12 cellular contexts compared by ENCODE assay signal in the genomic region with DNA sequence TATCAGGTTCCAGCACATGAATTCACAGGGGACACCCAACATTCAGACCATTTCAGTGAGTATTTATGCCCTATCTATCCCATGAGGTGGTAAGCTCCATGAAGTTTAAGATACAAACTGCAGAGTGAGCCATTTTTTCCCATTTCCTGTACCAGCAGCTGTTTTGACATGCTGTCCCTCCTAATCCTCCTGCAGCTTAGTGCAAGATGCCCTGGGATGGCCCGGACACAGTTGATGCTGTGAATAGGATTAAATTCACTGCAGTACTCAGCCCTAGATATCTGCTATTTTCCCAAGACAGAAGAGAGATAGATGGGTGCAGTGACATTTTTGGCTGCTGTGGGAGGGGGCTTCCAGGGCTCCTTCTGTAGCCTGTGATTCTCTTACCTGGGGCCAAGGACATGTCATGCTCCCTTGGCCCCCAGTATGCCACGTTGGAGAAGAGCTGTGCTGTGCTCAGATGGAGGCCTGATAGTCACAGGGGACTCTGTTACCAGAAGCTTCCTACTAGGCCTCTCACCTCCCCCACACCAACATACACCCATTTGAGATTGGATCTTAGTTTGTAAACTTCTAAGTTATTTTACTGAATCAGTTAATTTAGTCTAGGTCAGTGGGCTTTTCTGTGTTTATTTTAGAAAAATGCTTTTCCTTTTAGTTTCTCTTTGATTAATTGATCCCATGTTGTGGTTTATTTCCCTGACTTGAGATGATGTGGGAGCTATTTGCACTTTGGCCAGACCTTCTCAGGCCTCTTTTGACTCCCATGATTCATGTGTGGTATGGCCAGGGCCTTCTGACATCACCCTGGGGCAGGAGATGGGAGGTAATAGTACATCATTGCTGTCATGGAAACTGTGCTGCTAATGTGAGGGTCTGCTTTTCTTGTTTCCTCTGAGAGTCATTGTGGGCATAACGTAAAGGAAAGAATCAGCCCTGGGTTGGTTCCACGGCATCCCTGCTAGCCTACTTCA.
A peak's percentile ranks its signal among the peaks of the same experiment; 100 is the strongest.
DNase-seq lines count a peak whose midpoint lies in the region; ATAC-seq and TF ChIP-seq lines count a peak whose summit lies in the region.
"Had no signal": no experiment of that assay in that cellular context is flagged by ENCODE, and none has a peak within 500 bp of the region (broad histone marks: within the 10 kb centered on the region; RNA-seq: fewer than 3 reads in every experiment).

No MANE protein-coding gene starts in this region.

- H3K36me3 ChIP-seq in osteoblast (ENCODE audit: insufficient read depth, low read length) (peaks cover 7% of the 10 kb centered on the region), thyroid gland (no peaks in the 10 kb centered on the region)

- H3K27ac ChIP-seq in osteoblast (ENCODE audit: low read depth, low read length) (peak overlapping the region; percentile 64), thyroid gland (no peak overlapping the region)
- H3K27ac ChIP-seq: coronary artery had no signal

- ATAC-seq in left ventricle myocardium superior, result no peak

- peak overlapping the region; percentile 19 for H3K4me2 ChIP-seq in osteoblast (ENCODE audit: insufficient read depth, low read length)

- DNase-seq in EH (ENCODE audit: low read depth) (peak; percentile 85), M059J (ENCODE audit: low read depth) (peak; percentile 89), dedifferentiated amniotic fluid mesenchymal stem cell (ENCODE audit: extremely low spot score) (peak; percentile 45), osteoblast (ENCODE audit: insufficient read length, low spot score, missing footprints) (peak; percentile 80), C1 segment of cervical spinal cord (lab: John Stamatoyannopoulos, UW) (no peak), NOMO-1 treated with DMSO at 0.1 percent for 48 hours (lab: John Stamatoyannopoulos, UW; ENCODE audit: unreplicated experiment) (no peak), thyroid gland (no peak), left ventricle myocardium superior (no peak)
- DNase-seq: hippocampal formation, NCI-H2029 treated with DMSO at 0.1 percent for 48 hours had no signal

- intact Hi-C loops in thyroid gland (cut with DNase I), result no loop called here
- intact Hi-C loops in left ventricle myocardium superior (cut with micrococcal nuclease), result no loop called here

- no peaks in the 10 kb centered on the region for H4K20me1 ChIP-seq in osteoblast (ENCODE audit: insufficient read depth, low read length)

- peaks cover 19% of the 10 kb centered on the region for H3K4me1 ChIP-seq in osteoblast (ENCODE audit: insufficient read depth, low read length)
- H3K4me1 ChIP-seq in thyroid gland, result no peaks in the 10 kb centered on the region

- H3K27me3 ChIP-seq in osteoblast (ENCODE audit: insufficient read depth, low read length) (no peaks in the 10 kb centered on the region), thyroid gland (no peaks in the 10 kb centered on the region)

- H3K4me3 ChIP-seq in osteoblast (ENCODE audit: insufficient read depth, low read length) (no peak overlapping the region), thyroid gland (replicated peaks in 1 of 3) (no peak overlapping the region)
- H3K4me3 ChIP-seq: coronary artery, skin epidermis had no signal

- TF ChIP-seq CTCF in osteoblast (IDR thresholded peaks at IDR 0.05; ENCODE audit: extremely low read depth, low read depth, low read length), result no peak
- TF ChIP-seq CTCF in thyroid gland (IDR thresholded peaks at IDR 0.05), result no peak

- H2AFZ ChIP-seq in osteoblast (ENCODE audit: low read length), result no peak overlapping the region

- H3K79me2 ChIP-seq in osteoblast (ENCODE audit: insufficient read depth, low read length), result no peaks in the 10 kb centered on the region

- WGBS in thyroid gland, 2 donors, result 89 to 90% methylated on average over 4 of the region's 4 CpGs

- H3K9me3 ChIP-seq in osteoblast (ENCODE audit: low read depth, low read length), result no peaks in the 10 kb centered on the region
- no peaks in the 10 kb centered on the region for H3K9me3 ChIP-seq in thyroid gland

- no peak for TF ChIP-seq POLR2A in thyroid gland (IDR thresholded peaks at IDR 0.05)

Comparison
In these comparisons a context has a peak if more than half of its experiments do, and no peak if none do; other contexts are left out.
1. DNase-seq: peak in EH (single experiment), M059J (single experiment), dedifferentiated amniotic fluid mesenchymal stem cell (single experiment) and osteoblast (single experiment); none in C1 segment of cervical spinal cord (0 of 14), NOMO-1 treated with DMSO at 0.1 percent for 48 hours (single experiment), thyroid gland (0 of 2) and left ventricle myocardium superior (single experiment).